12 cellular contexts compared by ENCODE assay signal in the genomic region with DNA sequence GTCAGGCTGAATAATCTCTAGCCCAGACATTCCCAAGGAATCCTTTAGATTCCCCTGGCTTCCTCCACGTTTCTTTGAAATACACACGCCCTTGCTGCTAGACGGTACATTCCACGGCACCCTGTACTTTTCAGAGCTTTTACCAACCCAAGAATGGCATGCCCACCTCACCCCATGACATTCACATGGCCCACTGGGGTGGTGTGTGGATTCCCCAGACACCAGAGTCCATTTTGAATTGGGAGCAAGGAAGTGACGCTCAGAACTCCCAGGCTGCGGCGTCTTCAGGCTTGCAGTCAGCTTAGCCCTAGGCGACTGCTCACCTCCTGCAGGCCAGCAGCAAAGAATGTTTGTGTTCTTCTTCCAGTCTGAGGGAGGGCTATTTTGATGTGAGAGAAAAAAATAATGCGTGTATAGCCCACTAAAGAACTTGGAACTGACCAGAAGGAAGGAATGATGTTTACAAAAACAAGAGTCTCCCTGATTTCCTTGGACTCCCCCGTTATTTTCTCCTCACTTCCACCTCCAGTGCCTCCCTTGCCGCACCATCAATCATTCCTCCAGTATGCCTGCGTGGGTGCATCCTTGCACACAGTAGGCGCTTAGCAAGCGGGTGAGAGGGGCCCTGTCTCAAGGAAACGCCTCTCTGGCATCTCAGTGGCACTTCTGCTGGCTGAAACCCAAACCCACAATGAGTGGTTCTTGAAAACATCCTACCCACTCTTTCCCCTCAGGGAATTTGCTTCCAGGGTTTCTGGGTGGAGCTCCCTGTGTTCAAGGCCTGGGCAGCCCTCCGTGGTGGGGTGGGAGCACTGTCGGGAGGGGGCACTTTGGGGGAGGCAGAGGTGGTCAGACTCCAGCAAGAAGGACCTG. TPM values are rescaled to one million over a fixed set of nuclear protein-coding genes. Genes with fewer than 3 reads are reported as not detected.
DNase-seq lines count a peak whose midpoint lies in the region; ATAC-seq, FAIRE-seq and TF ChIP-seq lines count a peak whose summit lies in the region.
"Had no signal": no experiment of that assay in that cellular context is flagged by ENCODE, and none has a peak within 500 bp of the region (broad histone marks: within the 10 kb centered on the region; RNA-seq: fewer than 3 reads in every experiment).

No MANE protein-coding gene starts in this region.

- DNase-seq in PC-3 (peak; percentile 72), endothelial cell of umbilical vein (ENCODE audit: low read depth, low spot score) (no peak), trophoblast cell (peak; percentile 60 to 69), KG1 (lab: John Stamatoyannopoulos, UW) (no peak), anterior cingulate cortex (lab: John Stamatoyannopoulos, UW) (no peak), inferior parietal cortex (ENCODE audit: extremely low spot score) (no peak)
- DNase-seq: activated CD4-positive, CD25-positive, alpha-beta regulatory T cell; COR-L47; hippocampal formation had no signal

- intact Hi-C loops in PC-3 (cut with micrococcal nuclease) = no loop called here
- intact Hi-C loops in endothelial cell of umbilical vein (cut with micrococcal nuclease) = loop anchor here (1.0 kb wide), 1 partner anchor 14 kb away; no protein-coding TSS in a partner anchor

- H3K9me3 ChIP-seq in PC-3 (ENCODE audit: low read length) (no peaks in the 10 kb centered on the region), endothelial cell of umbilical vein (replicated peaks; ENCODE audit: control insufficient read depth, insufficient read depth, low read length) (no peaks in the 10 kb centered on the region), trophoblast cell (ENCODE audit: insufficient read depth, low read depth, low read length) (peaks cover 2% of the 10 kb centered on the region)

- dilution Hi-C loops in endothelial cell of umbilical vein (cut with MboI; ENCODE audit: extremely low pct_ligation_motif_present, low sequenced_read_pairs) = no loop called here

- no peak for TF ChIP-seq POLR2A in endothelial cell of umbilical vein (IDR thresholded peaks at IDR 0.05; ENCODE audit: low read depth, low read length)

- H3K4me1 ChIP-seq in PC-3 (ENCODE audit: insufficient read depth, low read length) = peaks cover 83% of the 10 kb centered on the region
- H3K4me1 ChIP-seq in endothelial cell of umbilical vein (ENCODE audit: control insufficient read depth, extremely low read depth, insufficient read depth, low read length) = peaks cover 84% of the 10 kb centered on the region
- peaks cover 26 to 46% of the 10 kb centered on the region in 2 experiments for H3K4me1 ChIP-seq in trophoblast cell (ENCODE audit: control insufficient read depth in 1 of 2, insufficient read depth in 2 of 2, low read length in 2 of 2)

- H3K9me1 ChIP-seq in endothelial cell of umbilical vein (replicated peaks; ENCODE audit: control insufficient read depth, extremely low read depth, insufficient read depth, low read length) = no peaks in the 10 kb centered on the region

- H4K12ac ChIP-seq in trophoblast cell (ENCODE audit: low read depth, low read length) = no peak overlapping the region

- H3K36me3 ChIP-seq in PC-3 (ENCODE audit: low read depth, low read length) (no peaks in the 10 kb centered on the region), endothelial cell of umbilical vein (ENCODE audit: control insufficient read depth in 2 of 2, extremely low read depth in 1 of 2, insufficient read depth in 2 of 2, low read length in 2 of 2) (no peaks in the 10 kb centered on the region), trophoblast cell (ENCODE audit: control insufficient read depth in 1 of 2, insufficient read depth in 2 of 2, low read length in 2 of 2) (peaks cover 39 to 58% of the 10 kb centered on the region in 2 experiments)

- no peak overlapping the region for H2AK5ac ChIP-seq in trophoblast cell (ENCODE audit: low read length)

- H3K9me2 ChIP-seq in PC-3 (replicated peaks; ENCODE audit: low read length) = no peaks in the 10 kb centered on the region

- ATAC-seq in PC-3 = no peak
- ATAC-seq in GM18861 (IDR thresholded peaks at IDR 0.05; ENCODE audit: unreplicated experiment) = no peak
- ATAC-seq: activated naive CD4-positive, alpha-beta T cell treated with anti-CD3 and anti-CD28 coated beads, Interleukin-2, amount 50 U/mL, for 72 hours had no signal

- H3K79me2 ChIP-seq in PC-3 (ENCODE audit: low read length) = peaks cover 15% of the 10 kb centered on the region; the same call in 1 of the 2 replicates
- peaks cover 5% of the 10 kb centered on the region for H3K79me2 ChIP-seq in endothelial cell of umbilical vein (ENCODE audit: control insufficient read depth, insufficient read depth, low read length)
- peaks cover 5% of the 10 kb centered on the region for H3K79me2 ChIP-seq in trophoblast cell (ENCODE audit: control insufficient read depth, insufficient read depth, low read length, poor library complexity)

- H2BK5ac ChIP-seq in trophoblast cell (ENCODE audit: low read depth, low read length, poor library complexity) = no peak overlapping the region

- peak overlapping the region; percentile 10 for H4K8ac ChIP-seq in trophoblast cell (ENCODE audit: low read depth, low read length)

- H3K18ac ChIP-seq in trophoblast cell (ENCODE audit: low read length) = peak overlapping the region; percentile 39

- peaks cover 4% of the 10 kb centered on the region for H3K79me1 ChIP-seq in trophoblast cell (ENCODE audit: low read length)

- H4K91ac ChIP-seq in trophoblast cell (ENCODE audit: low read depth, low read length) = no peak overlapping the region

- no peaks in the 10 kb centered on the region for H4K20me1 ChIP-seq in PC-3 (ENCODE audit: low read length)
- no peaks in the 10 kb centered on the region for H4K20me1 ChIP-seq in endothelial cell of umbilical vein (replicated peaks; ENCODE audit: control insufficient read depth, extremely low read depth, insufficient read depth, low read length)

- POLR2A ChIA-PET in PC-3 (lab: Charles Lee; ENCODE audit: unreplicated experiment) = no interaction called here
- POLR2A ChIA-PET in endothelial cell of umbilical vein (lab: Charles Lee) = no interaction called here

- H3K4ac ChIP-seq in trophoblast cell (ENCODE audit: low read depth, low read length) = peak overlapping the region; percentile 42

- H3K9ac ChIP-seq in PC-3 (ENCODE audit: low read length) = no peak overlapping the region
- H3K9ac ChIP-seq in endothelial cell of umbilical vein (replicated peaks; ENCODE audit: extremely low read depth, insufficient read depth, low read length) = peak overlapping the region; percentile 56
- no peak overlapping the region for H3K9ac ChIP-seq in trophoblast cell (ENCODE audit: low read length)

- no peak overlapping the region for H2AFZ ChIP-seq in PC-3 (ENCODE audit: low read length)
- H2AFZ ChIP-seq in endothelial cell of umbilical vein (ENCODE audit: low read depth, low read length) = peak overlapping the region; percentile 46
- peak overlapping the region; percentile 32 for H2AFZ ChIP-seq in trophoblast cell (ENCODE audit: insufficient read depth, low read length, poor library complexity)

- H3K4me3 ChIP-seq in PC-3 (ENCODE audit: low read length) (no peak overlapping the region), endothelial cell of umbilical vein (replicated peaks in 1 of 3; ENCODE audit: insufficient read depth in 1 of 3, low read depth in 1 of 3, low read length in 3 of 3) (no peak overlapping the region), trophoblast cell (ENCODE audit: low read depth, low read length) (no peak overlapping the region)

- BruUV-seq in PC-3 (replicated peaks; lab: Mats Ljungman, UMichigan) (no TSS peak), endothelial cell of umbilical vein (replicated peaks; lab: Mats Ljungman, UMichigan) (no TSS peak)

- no peak overlapping the region for H3K23ac ChIP-seq in trophoblast cell (ENCODE audit: low read length)

- no peaks in the 10 kb centered on the region for H3F3A ChIP-seq in PC-3 (ENCODE audit: low read length, unreplicated experiment)

- CTCF ChIA-PET in PC-3 (lab: Charles Lee) (no interaction called here), endothelial cell of umbilical vein (lab: Charles Lee) (interaction anchor here (0.8 to 2.1 kb wide), 3 partner anchors 10 to 158 kb away, joined by 3 to 6 read pairs (median 5); no protein-coding TSS in a partner anchor)

- H3K4me2 ChIP-seq in PC-3 (ENCODE audit: low read length) (peak overlapping the region; percentile 36; the same call in 1 of the 2 replicates), endothelial cell of umbilical vein (ENCODE audit: insufficient read depth, low read length) (peak overlapping the region; percentile 33), trophoblast cell (ENCODE audit: low read length) (peak overlapping the region; percentile 13)

- peak overlapping the region; percentile 31 for H2BK12ac ChIP-seq in trophoblast cell (ENCODE audit: low read length)

- WGBS in trophoblast cell (ENCODE audit: extremely low coverage, insufficient coverage, insufficient read length) = no CpG with 5 or more reads among the region's 17 CpGs

- peak overlapping the region; percentile 93 for H3K27ac ChIP-seq in C4-2B
- no peak overlapping the region for H3K27ac ChIP-seq in PC-3 (ENCODE audit: low read length)
- H3K27ac ChIP-seq in endothelial cell of umbilical vein (ENCODE audit: insufficient read depth, low read depth, low read length) = peak overlapping the region; percentile 91
- H3K27ac ChIP-seq in trophoblast cell (ENCODE audit: low read depth, low read length) = peak overlapping the region; percentile 41

- H3K27me3 ChIP-seq in PC-3 (ENCODE audit: low read length) (no peaks in the 10 kb centered on the region), endothelial cell of umbilical vein (ENCODE audit: control insufficient read depth in 2 of 2, insufficient read depth in 2 of 2, low read length in 2 of 2) (no peaks in the 10 kb centered on the region), trophoblast cell (ENCODE audit: insufficient read depth, low read length) (no peaks in the 10 kb centered on the region)

- TF ChIP-seq CTCF in C4-2B (conservative IDR thresholded peaks at IDR 0.05) (no peak), PC-3 (conservative IDR thresholded peaks at IDR 0.05; ENCODE audit: low read depth, low read length) (no peak), endothelial cell of umbilical vein (IDR thresholded peaks at IDR 0.05; ENCODE audit: extremely low read depth in 1 of 2, insufficient read depth in 1 of 2, low read depth in 1 of 2, low read length in 2 of 2) (no peak)

- no peak overlapping the region for H2BK120ac ChIP-seq in trophoblast cell (ENCODE audit: insufficient read depth, low read length, poor library complexity)

- H3K14ac ChIP-seq in trophoblast cell (ENCODE audit: low read length) = peak overlapping the region; percentile 21

- no peak for FAIRE-seq in endothelial cell of umbilical vein (lab: Jason Lieb, UNC)

RNA-seq across cellular contexts. Expression of a gene that starts 59.9 kb away (rescaled TPM):
- total RNA-seq in PC-3 (2014; rRNA removed) (19.9 and 21.8 TPM in 2 replicates), endothelial cell of umbilical vein (12.4 and 12.5 TPM in 2 replicates)
- 7.3 and 8.8 TPM in 2 replicates for polyA plus RNA-seq in endothelial cell of umbilical vein
- 3.5 and 4.0 TPM in 2 replicates for polyA plus RNA-seq in endothelial cell of umbilical vein (2011; cell fraction: cytosol; rRNA removed)
- polyA plus RNA-seq in endothelial cell of umbilical vein (2011; cell fraction: nucleus; rRNA removed) = 22.2 and 24.2 TPM in 2 replicates
- 5.8 and 11.3 TPM in 2 replicates for polyA plus RNA-seq in endothelial cell of umbilical vein (2012)
- polyA minus RNA-seq in endothelial cell of umbilical vein = 28.0 and 29.7 TPM in 2 replicates
- 45.7 TPM for polyA minus RNA-seq in endothelial cell of umbilical vein (2011; cell fraction: cytosol; rRNA and poly(A)+ RNA removed)
- 22.4 and 35.7 TPM in 2 replicates for polyA minus RNA-seq in endothelial cell of umbilical vein (2011; cell fraction: nucleus; rRNA and poly(A)+ RNA removed)
- polyA plus RNA-seq in trophoblast cell (2013) = 29.5 and 30.6 TPM in 2 replicates

Comparison
In these comparisons a context has a peak if more than half of its experiments do, and no peak if none do; other contexts are left out.
1. DNase-seq: peak in PC-3 (single experiment) and trophoblast cell (2 of 2); none in endothelial cell of umbilical vein (single experiment), KG1 (single experiment), anterior cingulate cortex (0 of 58) and inferior parietal cortex (single experiment).
2. Peak in every context shown above with its lines, with median percentiles within 50 percentile points of each other: H3K4me2 ChIP-seq.